In the genomic region with DNA sequence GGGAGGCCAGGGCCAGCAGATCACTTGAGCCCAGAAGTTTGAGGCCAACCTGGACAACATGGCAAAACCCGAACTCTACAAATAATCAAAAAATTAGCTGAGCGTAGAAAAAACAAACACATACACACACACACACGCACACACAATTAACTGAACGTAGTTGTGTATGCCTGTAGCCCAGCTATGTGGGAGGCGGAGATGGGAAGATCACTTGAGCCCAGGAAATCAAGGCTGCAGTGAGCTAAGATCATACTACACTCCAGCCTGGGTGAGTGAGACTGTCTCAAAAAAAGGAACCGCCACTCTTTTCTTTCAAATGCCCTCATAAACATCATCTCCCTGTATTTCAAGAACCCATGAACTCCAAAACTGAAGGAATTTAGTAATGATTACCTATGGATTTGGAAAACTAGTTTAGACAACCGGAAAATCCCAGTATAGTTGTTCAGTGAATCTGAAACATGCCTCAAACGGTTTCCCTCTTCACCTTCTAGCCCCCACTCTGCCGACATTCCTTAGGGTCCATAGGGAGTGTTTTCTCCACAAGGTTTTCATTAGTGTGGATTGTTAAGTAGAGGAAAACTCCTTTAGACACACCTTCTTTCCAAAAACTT, we compare ENCODE assay signal across 1 cellular context.
A peak's percentile ranks its signal among the peaks of the same experiment; 100 is the strongest.
TF ChIP-seq lines count a peak whose summit lies in the region.

No MANE protein-coding gene starts in this region.

TF ChIP-seq in HepG2, 621 proteins besides CTCF, POLR2A, EP300 and RAD21 (continued from another document):
- no peak for TF ChIP-seq SNAPC4 (CRISPR knock-in tag; IDR thresholded peaks at IDR 0.05)
- no peak for TF ChIP-seq ZNF205 (CRISPR knock-in tag; IDR thresholded peaks at IDR 0.05)
- TF ChIP-seq ZNF720 (CRISPR knock-in tag; IDR thresholded peaks at IDR 0.05): no peak
- no peak for TF ChIP-seq MTF1 (CRISPR knock-in tag; IDR thresholded peaks at IDR 0.05)
- TF ChIP-seq ZNF766 (CRISPR knock-in tag; IDR thresholded peaks at IDR 0.05; ENCODE audit: borderline replicate concordance): no peak
- TF ChIP-seq ZNF530 (CRISPR knock-in tag; IDR thresholded peaks at IDR 0.05; ENCODE audit: low read depth): no peak
- TF ChIP-seq GATAD1 (CRISPR knock-in tag; IDR thresholded peaks at IDR 0.05): no peak
- TF ChIP-seq ZNF619 (CRISPR knock-in tag; IDR thresholded peaks at IDR 0.05): no peak
- no peak for TF ChIP-seq ZNF260 (CRISPR knock-in tag; IDR thresholded peaks at IDR 0.05; ENCODE audit: borderline replicate concordance, low read depth)
- no peak for TF ChIP-seq KAT8 (CRISPR knock-in tag; IDR thresholded peaks at IDR 0.05)
- TF ChIP-seq FOXJ3 (CRISPR knock-in tag; IDR thresholded peaks at IDR 0.05; ENCODE audit: borderline replicate concordance): no peak
- no peak for TF ChIP-seq NPAS2 (CRISPR knock-in tag; IDR thresholded peaks at IDR 0.05; ENCODE audit: borderline replicate concordance)
- TF ChIP-seq, protein P1, sequence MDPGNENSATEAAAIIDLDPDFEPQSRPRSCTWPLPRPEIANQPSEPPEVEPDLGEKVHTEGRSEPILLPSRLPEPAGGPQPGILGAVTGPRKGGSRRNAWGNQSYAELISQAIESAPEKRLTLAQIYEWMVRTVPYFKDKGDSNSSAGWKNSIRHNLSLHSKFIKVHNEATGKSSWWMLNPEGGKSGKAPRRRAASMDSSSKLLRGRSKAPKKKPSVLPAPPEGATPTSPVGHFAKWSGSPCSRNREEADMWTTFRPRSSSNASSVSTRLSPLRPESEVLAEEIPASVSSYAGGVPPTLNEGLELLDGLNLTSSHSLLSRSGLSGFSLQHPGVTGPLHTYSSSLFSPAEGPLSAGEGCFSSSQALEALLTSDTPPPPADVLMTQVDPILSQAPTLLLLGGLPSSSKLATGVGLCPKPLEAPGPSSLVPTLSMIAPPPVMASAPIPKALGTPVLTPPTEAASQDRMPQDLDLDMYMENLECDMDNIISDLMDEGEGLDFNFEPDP (CRISPR knock-in tag; conservative IDR thresholded peaks at IDR 0.05): 0 out of 2 replicates have a peak, but pooled peaks have one; percentile 71
- no peak for TF ChIP-seq GABPA (IDR thresholded peaks at IDR 0.05; ENCODE audit: low read depth, low read length)
- 0 out of 2 replicates have a peak, but pooled peaks have one; percentile 2 for TF ChIP-seq GABPA (CRISPR knock-in tag; IDR thresholded peaks at IDR 0.05; ENCODE audit: low read depth)
- TF ChIP-seq SP140L (CRISPR knock-in tag; IDR thresholded peaks at IDR 0.05; ENCODE audit: borderline replicate concordance): no peak
- TF ChIP-seq TARDBP (CRISPR knock-in tag; IDR thresholded peaks at IDR 0.05): 0 out of 2 replicates have a peak, but pooled peaks have one; percentile 25
- 0 out of 2 replicates have a peak, but pooled peaks have one; percentile 24 for TF ChIP-seq HDAC2 (CRISPR knock-in tag; IDR thresholded peaks at IDR 0.05)
- TF ChIP-seq JUND (CRISPR knock-in tag; IDR thresholded peaks at IDR 0.05): no peak
- peak; percentile 88 for TF ChIP-seq ZBTB38 (CRISPR knock-in tag; IDR thresholded peaks at IDR 0.05)
- TF ChIP-seq CREM (IDR thresholded peaks at IDR 0.05): no peak
- TF ChIP-seq CREM (CRISPR knock-in tag; IDR thresholded peaks at IDR 0.05): no peak
- peak; percentile 58; the same call in 1 of the 2 replicates for TF ChIP-seq MBD4 (IDR thresholded peaks at IDR 0.05; ENCODE audit: borderline replicate concordance, low read length)
- peak in 1 of 2 experiments; percentile 11; a peak in 1 of 4 replicates for TF ChIP-seq KLF16 (CRISPR knock-in tag; IDR thresholded peaks at IDR 0.05)
- peak; percentile 69; the same call in 1 of the 2 replicates for TF ChIP-seq GATA4 (IDR thresholded peaks at IDR 0.05; ENCODE audit: borderline replicate concordance, low read depth)
- peak; percentile 52; the same call in 1 of the 2 replicates for TF ChIP-seq SALL1 (CRISPR knock-in tag; IDR thresholded peaks at IDR 0.05)
- TF ChIP-seq, protein P2, sequence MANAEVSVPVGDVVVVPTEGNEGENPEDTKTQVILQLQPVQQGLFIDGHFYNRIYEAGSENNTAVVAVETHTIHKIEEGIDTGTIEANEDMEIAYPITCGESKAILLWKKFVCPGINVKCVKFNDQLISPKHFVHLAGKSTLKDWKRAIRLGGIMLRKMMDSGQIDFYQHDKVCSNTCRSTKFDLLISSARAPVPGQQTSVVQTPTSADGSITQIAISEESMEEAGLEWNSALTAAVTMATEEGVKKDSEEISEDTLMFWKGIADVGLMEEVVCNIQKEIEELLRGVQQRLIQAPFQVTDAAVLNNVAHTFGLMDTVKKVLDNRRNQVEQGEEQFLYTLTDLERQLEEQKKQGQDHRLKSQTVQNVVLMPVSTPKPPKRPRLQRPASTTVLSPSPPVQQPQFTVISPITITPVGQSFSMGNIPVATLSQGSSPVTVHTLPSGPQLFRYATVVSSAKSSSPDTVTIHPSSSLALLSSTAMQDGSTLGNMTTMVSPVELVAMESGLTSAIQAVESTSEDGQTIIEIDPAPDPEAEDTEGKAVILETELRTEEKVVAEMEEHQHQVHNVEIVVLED (CRISPR knock-in tag; IDR thresholded peaks at IDR 0.05; ENCODE audit: borderline replicate concordance): no peak
- no peak for TF ChIP-seq SRY (CRISPR knock-in tag; IDR thresholded peaks at IDR 0.05)
- no peak for TF ChIP-seq MED8 (CRISPR knock-in tag; IDR thresholded peaks at IDR 0.05; ENCODE audit: insufficient replicate concordance)
- no peak for TF ChIP-seq ZNF598 (CRISPR knock-in tag; IDR thresholded peaks at IDR 0.05; ENCODE audit: borderline replicate concordance)
- no peak for TF ChIP-seq TAF1 (CRISPR knock-in tag; IDR thresholded peaks at IDR 0.05)
- TF ChIP-seq SP5 (CRISPR knock-in tag; IDR thresholded peaks at IDR 0.05; ENCODE audit: borderline replicate concordance, low read depth): 0 out of 2 replicates have a peak, but pooled peaks have one; percentile 27
- no peak for TF ChIP-seq SETDB1 (CRISPR knock-in tag; IDR thresholded peaks at IDR 0.05; ENCODE audit: borderline replicate concordance)
- TF ChIP-seq CBX1 (IDR thresholded peaks at IDR 0.05; ENCODE audit: low read depth): peak; percentile 45
- TF ChIP-seq ZNF558 (CRISPR knock-in tag; IDR thresholded peaks at IDR 0.05; ENCODE audit: borderline replicate concordance): no peak
- no peak for TF ChIP-seq GTF2F1 (IDR thresholded peaks at IDR 0.05; ENCODE audit: low read length)
- peak; percentile 56; the same call in 1 of the 2 replicates for TF ChIP-seq ZNF878 (CRISPR knock-in tag; IDR thresholded peaks at IDR 0.05)
- no peak for TF ChIP-seq ZNF589 (CRISPR knock-in tag; conservative IDR thresholded peaks at IDR 0.05)
- TF ChIP-seq ZNF331 (CRISPR knock-in tag; IDR thresholded peaks at IDR 0.05): 0 out of 2 replicates have a peak, but pooled peaks have one; percentile 43
